Comparison of ENCODE assay signal across 9 cellular contexts in genomic region chr10:109866168-109866994, GRCh38. TPM values are rescaled to one million over a fixed set of nuclear protein-coding genes. Genes with fewer than 3 reads are reported as not detected.
DNase-seq lines count a peak whose midpoint lies in the region; ATAC-seq and TF ChIP-seq lines count a peak whose summit lies in the region.
"Had no signal": no experiment of that assay in that cellular context is flagged by ENCODE, and none has a peak within 500 bp of the region (broad histone marks: within the 10 kb centered on the region; RNA-seq: fewer than 3 reads in every experiment).

No MANE protein-coding gene starts in this region.

- ATAC-seq in HG03175 (IDR thresholded peaks at IDR 0.05; ENCODE audit: unreplicated experiment) (no peak), GM21529 (IDR thresholded peaks at IDR 0.05; ENCODE audit: unreplicated experiment) (no peak)

- H3K79me2 ChIP-seq in KMS-11 (ENCODE audit: insufficient read depth, low read depth): no peaks in the 10 kb centered on the region

- H3K4me3 ChIP-seq in KMS-11 (IDR thresholded peaks at IDR 0.05; ENCODE audit: insufficient read depth, low read depth, low read length) (no peak overlapping the region), choroid plexus epithelial cell (ENCODE audit: low read depth, low read length) (no peak overlapping the region), Peyer's patch (no peak overlapping the region)

- H3K4me1 ChIP-seq in KMS-11 (ENCODE audit: low read depth, poor library complexity, severe bottlenecking): no peaks in the 10 kb centered on the region
- H3K4me1 ChIP-seq in Peyer's patch: no peaks in the 10 kb centered on the region

- DNase-seq in COLO829 (ENCODE audit: low spot score) (peak; percentile 5), choroid plexus epithelial cell (ENCODE audit: low read depth) (peak; percentile 42), lung microvascular endothelial cell (ENCODE audit: low read depth in 2 of 2) (peak; percentile 20 to 31), Peyer's patch (no peak), NCI-H1694 (lab: John Stamatoyannopoulos, UW) (no peak)
- DNase-seq: effector CD8-positive, alpha-beta T cell had no signal

- peak; percentile 45 for TF ChIP-seq CTCF in KMS-11 (conservative IDR thresholded peaks at IDR 0.05; ENCODE audit: low read depth, low read length)
- peak; percentile 47 for TF ChIP-seq CTCF in choroid plexus epithelial cell (conservative IDR thresholded peaks at IDR 0.05; ENCODE audit: low read depth, low read length)
- peak in 2 of 6 experiments; percentile 14 to 22 for TF ChIP-seq CTCF in Peyer's patch (IDR thresholded peaks at IDR 0.05)

- no peak overlapping the region for H3K27ac ChIP-seq in KMS-11
- H3K27ac ChIP-seq in Peyer's patch: no peak overlapping the region

- H4K20me1 ChIP-seq in KMS-11 (ENCODE audit: insufficient read depth): no peaks in the 10 kb centered on the region

- no peak overlapping the region for H3K9ac ChIP-seq in KMS-11

- peaks cover 0 to 4% (median 0%) of the 10 kb centered on the region in 4 donors for H3K9me3 ChIP-seq in Peyer's patch

- H3K36me3 ChIP-seq in KMS-11 (ENCODE audit: insufficient read depth) (no peaks in the 10 kb centered on the region; the same call in 1 of the 2 replicates), Peyer's patch (peaks cover 0 to 89% (median 5%) of the 10 kb centered on the region in 3 donors)

- H3K4me2 ChIP-seq in KMS-11: no peak overlapping the region

- H2AFZ ChIP-seq in KMS-11 (ENCODE audit: low read depth): no peak overlapping the region

- TF ChIP-seq POLR2A in Peyer's patch (IDR thresholded peaks at IDR 0.05): no peak

- H3K27me3 ChIP-seq in KMS-11 (ENCODE audit: insufficient read depth, low read depth): no peaks in the 10 kb centered on the region
- H3K27me3 ChIP-seq in Peyer's patch: no peaks in the 10 kb centered on the region

RNA-seq across cellular contexts. Expression of gene XPNPEP1, which starts 56.9 kb away (rescaled TPM):
- total RNA-seq in lung microvascular endothelial cell (123 and 136 TPM in 2 replicates), Peyer's patch (100 to 1,000 TPM; 148 to 295 (median 263) TPM)

Comparison
In these comparisons a context has a peak if more than half of its experiments do, and no peak if none do; other contexts are left out.
1. DNase-seq: peak in COLO829 (single experiment), choroid plexus epithelial cell (single experiment) and lung microvascular endothelial cell (2 of 2); none in Peyer's patch (0 of 3) and NCI-H1694 (single experiment).